17 cellular contexts compared by ENCODE assay signal in the genomic region with DNA sequence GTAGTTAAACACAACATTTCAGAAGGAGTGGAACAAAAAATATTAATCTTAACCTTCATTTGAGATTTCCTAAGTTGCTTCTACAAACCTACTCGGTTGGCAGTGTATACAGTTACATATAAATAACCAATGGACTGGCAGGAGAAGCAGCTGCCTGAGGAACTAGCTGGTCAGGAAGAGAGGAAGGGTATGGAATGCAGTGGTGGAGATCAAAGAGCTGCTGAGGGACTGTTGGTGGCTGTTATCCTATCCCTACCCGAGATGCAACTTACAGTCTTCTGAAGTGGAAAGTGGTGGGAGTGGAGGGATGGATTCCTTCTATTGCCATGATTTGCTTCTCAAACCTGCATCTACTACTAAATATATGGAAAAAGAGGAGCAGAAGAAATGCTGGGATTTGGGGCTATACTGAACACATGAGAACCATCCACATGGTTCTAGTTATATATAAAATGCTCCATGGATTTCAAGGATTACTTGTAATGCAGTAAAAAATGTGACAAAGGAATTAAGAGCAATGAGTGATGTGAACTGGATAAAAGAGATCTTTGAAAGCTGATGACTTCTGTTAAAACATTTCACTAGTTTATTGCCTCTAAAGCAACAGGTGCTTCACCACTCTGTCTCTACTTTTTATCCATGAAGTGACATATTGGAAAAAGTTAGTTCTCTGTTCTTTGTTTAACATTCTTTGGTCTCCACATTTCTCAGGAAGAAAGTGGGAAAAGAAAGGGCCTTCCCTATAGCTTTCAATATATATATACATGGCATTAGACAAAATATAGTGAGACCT.
"Had no signal": no experiment of that assay in that cellular context is flagged by ENCODE, and none has a peak within 500 bp of the region (broad histone marks: within the 10 kb centered on the region; RNA-seq: fewer than 3 reads in every experiment).

No MANE protein-coding gene starts in this region.

- FAIRE-seq: bronchial epithelial cell, islet of Langerhans, small intestine, TTC549 had no signal

- H3K4me3 ChIP-seq: gastrocnemius medialis, heart left ventricle, upper lobe of left lung had no signal

- H3K27ac ChIP-seq: epithelial cell of prostate, gastrocnemius medialis, heart left ventricle, upper lobe of left lung had no signal

- H3K36me3 ChIP-seq: gastrocnemius medialis, heart left ventricle, upper lobe of left lung had no signal

- ATAC-seq: gastrocnemius medialis; heart left ventricle; left lobe of liver; naive thymus-derived CD8-positive, alpha-beta T cell; stimulated activated naive CD8-positive, alpha-beta T cell treated with anti-CD3 and anti-CD28 coated beads, Interleukin-15, Interleukin-2, amounts not matched to agents 100 U/mL and 50 U/mL, for 24 hours had no signal

- H3K9me3 ChIP-seq: gastrocnemius medialis, heart left ventricle, upper lobe of left lung had no signal

- DNase-seq: activated B cell treated with CpG ODN at 0.5 μM for 24 hours; activated CD4-positive, alpha-beta T cell treated with anti-CD3 and anti-CD28 coated beads, Interleukin-2, amount 50 U/mL, for 1 hour; aorta; gastrocnemius medialis; heart left ventricle; naive thymus-derived CD8-positive, alpha-beta T cell; nucleus accumbens; small intestine; stimulated activated CD4-positive, alpha-beta T cell treated with anti-CD3 and anti-CD28 coated beads, Interleukin-4, amount 100 ng/mL, for 4 hours; stimulated activated CD8-positive, alpha-beta memory T cell treated with anti-CD3 and anti-CD28 coated beads, Interleukin-4, amount 100 ng/mL, for 48 hours; stimulated activated naive CD8-positive, alpha-beta T cell treated with anti-CD3 and anti-CD28 coated beads, Interleukin-15, Interleukin-2, amounts not matched to agents 100 U/mL and 50 U/mL, for 24 hours; upper lobe of left lung had no signal

- H3K27me3 ChIP-seq: gastrocnemius medialis, heart left ventricle, upper lobe of left lung had no signal
